8 cellular contexts compared by ENCODE assay signal in the genomic region with DNA sequence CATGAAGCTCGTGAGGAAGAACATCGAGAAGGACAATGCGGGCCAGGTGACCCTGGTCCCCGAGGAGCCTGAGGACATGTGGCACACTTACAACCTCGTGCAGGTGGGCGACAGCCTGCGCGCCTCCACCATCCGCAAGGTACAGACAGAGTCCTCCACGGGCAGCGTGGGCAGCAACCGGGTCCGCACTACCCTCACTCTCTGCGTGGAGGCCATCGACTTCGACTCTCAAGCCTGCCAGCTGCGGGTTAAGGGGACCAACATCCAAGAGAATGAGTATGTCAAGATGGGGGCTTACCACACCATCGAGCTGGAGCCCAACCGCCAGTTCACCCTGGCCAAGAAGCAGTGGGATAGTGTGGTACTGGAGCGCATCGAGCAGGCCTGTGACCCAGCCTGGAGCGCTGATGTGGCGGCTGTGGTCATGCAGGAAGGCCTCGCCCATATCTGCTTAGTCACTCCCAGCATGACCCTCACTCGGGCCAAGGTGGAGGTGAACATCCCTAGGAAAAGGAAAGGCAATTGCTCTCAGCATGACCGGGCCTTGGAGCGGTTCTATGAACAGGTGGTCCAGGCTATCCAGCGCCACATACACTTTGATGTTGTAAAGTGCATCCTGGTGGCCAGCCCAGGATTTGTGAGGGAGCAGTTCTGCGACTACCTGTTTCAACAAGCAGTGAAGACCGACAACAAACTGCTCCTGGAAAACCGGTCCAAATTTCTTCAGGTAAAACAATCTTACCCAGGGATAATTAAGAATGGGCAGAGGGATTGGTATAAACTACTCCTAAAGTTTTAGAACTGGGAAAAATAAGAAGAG. TPM values are rescaled to one million over a fixed set of nuclear protein-coding genes. Genes with fewer than 3 reads are reported as not detected.
A peak's percentile ranks its signal among the peaks of the same experiment; 100 is the strongest.
DNase-seq lines count a peak whose midpoint lies in the region; ATAC-seq and TF ChIP-seq lines count a peak whose summit lies in the region.

No MANE protein-coding gene starts in this region.

- no peaks in the 10 kb centered on the region for H3K9me3 Mint-ChIP-seq in HFFc6
- H3K9me3 Mint-ChIP-seq in activated CD4-positive, alpha-beta T cell treated with anti-CD3 and anti-CD28 coated beads, Interleukin-2, amount 10 ng/mL, durations not matched to agents 24 days and 14 days, result no peaks in the 10 kb centered on the region

- H3K4me3 Mint-ChIP-seq in HFFc6, result peak overlapping the region; percentile 99
- peak overlapping the region; percentile 96 for H3K4me3 Mint-ChIP-seq in activated CD4-positive, alpha-beta T cell treated with anti-CD3 and anti-CD28 coated beads, Interleukin-2, amount 10 ng/mL, durations not matched to agents 24 days and 14 days

- H3K27me3 Mint-ChIP-seq in HFFc6 (ENCODE audit: insufficient read depth), result peaks cover 2% of the 10 kb centered on the region
- peaks cover 5% of the 10 kb centered on the region for H3K27me3 Mint-ChIP-seq in activated CD4-positive, alpha-beta T cell treated with anti-CD3 and anti-CD28 coated beads, Interleukin-2, amount 10 ng/mL, durations not matched to agents 24 days and 14 days

- peaks cover 50% of the 10 kb centered on the region for H3K36me3 Mint-ChIP-seq in HFFc6 (ENCODE audit: low read depth)
- H3K36me3 Mint-ChIP-seq in activated CD4-positive, alpha-beta T cell treated with anti-CD3 and anti-CD28 coated beads, Interleukin-2, amount 10 ng/mL, durations not matched to agents 24 days and 14 days (ENCODE audit: low read depth), result peaks cover 42% of the 10 kb centered on the region

- peak; percentile 79 for DNase-seq in HFFc6
- DNase-seq in MV-4-11 (lab: John Stamatoyannopoulos, UW), result peak; percentile 28
- DNase-seq in activated CD4-positive, alpha-beta T cell treated with anti-CD3 and anti-CD28 coated beads, Interleukin-2, amount 10 ng/mL, durations not matched to agents 24 days and 14 days, result peak; percentile 88
- peak; percentile 28 for DNase-seq in cortex of kidney (lab: John Stamatoyannopoulos, UW)
- peak; percentile 85 for DNase-seq in left kidney (ENCODE audit: low read depth, low spot score)
- DNase-seq in stimulated activated CD4-positive, alpha-beta T cell treated with anti-CD3 and anti-CD28 coated beads, Interleukin-2, amount 100 ng/mL, for 24 hours, result peak; percentile 58 to 62
- DNase-seq in GM19240 (ENCODE audit: insufficient read length, low spot score), result no peak

- H3K4me1 Mint-ChIP-seq in HFFc6 (ENCODE audit: low read depth), result peaks cover 67% of the 10 kb centered on the region
- peaks cover 48% of the 10 kb centered on the region for H3K4me1 Mint-ChIP-seq in activated CD4-positive, alpha-beta T cell treated with anti-CD3 and anti-CD28 coated beads, Interleukin-2, amount 10 ng/mL, durations not matched to agents 24 days and 14 days

- intact Hi-C loops in activated CD4-positive, alpha-beta T cell treated with anti-CD3 and anti-CD28 coated beads, Interleukin-2, amount 10 ng/mL, durations not matched to agents 24 days and 14 days (cut with micrococcal nuclease), result loop anchor here (1.0 to 5.0 kb wide), 6 partner anchors 29 to 307 kb away; partner anchors contain the start of gene MOCS2

- no peak; the same call in 1 of the 2 replicates for TF ChIP-seq CTCF in HFFc6 (IDR thresholded peaks at IDR 0.05)

- peak overlapping the region; percentile 98 for H3K27ac Mint-ChIP-seq in HFFc6
- H3K27ac Mint-ChIP-seq in activated CD4-positive, alpha-beta T cell treated with anti-CD3 and anti-CD28 coated beads, Interleukin-2, amount 10 ng/mL, durations not matched to agents 24 days and 14 days, result peak overlapping the region; percentile 95

- peak; percentile 29 for ATAC-seq in GM18499 (IDR thresholded peaks at IDR 0.05; ENCODE audit: insufficient read depth, unreplicated experiment)

RNA-seq across cellular contexts. Expression of gene ITGA1, which starts 12.9 kb away (rescaled TPM):
- total RNA-seq in HFFc6 (2021; fragmentation: NEBNext Ultra II Directional; extraction: Animal tissue kit (Norgen Biotek cat#: 25700)), result 100 to 1,000 TPM in 1 of 6 experiments, 10 to 100 TPM in 5; 46.9 to 101 (median 83.9) TPM
- 1.6 and 2.2 TPM in 2 replicates for total RNA-seq in activated CD4-positive, alpha-beta T cell treated with anti-CD3 and anti-CD28 coated beads, Interleukin-2, amount 10 ng/mL, durations not matched to agents 24 days and 14 days

RNA-seq across cellular contexts. Expression of gene PELO, which starts 12.9 kb away (rescaled TPM):
- 10 to 100 TPM; 52.6 to 77.2 (median 72.8) TPM for total RNA-seq in HFFc6 (2021; fragmentation: NEBNext Ultra II Directional; extraction: Animal tissue kit (Norgen Biotek cat#: 25700))
- total RNA-seq in activated CD4-positive, alpha-beta T cell treated with anti-CD3 and anti-CD28 coated beads, Interleukin-2, amount 10 ng/mL, durations not matched to agents 24 days and 14 days, result 20.0 and 21.2 TPM in 2 replicates

Comparison
In these comparisons a context has a peak if more than half of its experiments do, and no peak if none do; other contexts are left out.
1. RNA of gene ITGA1, which starts 12.9 kb away (total RNA-seq): 46.9 to 101 TPM in HFFc6; 1.6 to 2.2 TPM in activated CD4-positive, alpha-beta T cell treated with anti-CD3 and anti-CD28 coated beads, Interleukin-2, amount 10 ng/mL, durations not matched to agents 24 days and 14 days; every median in the first group is over 10 times any median in the second.